ENCODE assay signal across 8 cellular contexts in the genomic region with DNA sequence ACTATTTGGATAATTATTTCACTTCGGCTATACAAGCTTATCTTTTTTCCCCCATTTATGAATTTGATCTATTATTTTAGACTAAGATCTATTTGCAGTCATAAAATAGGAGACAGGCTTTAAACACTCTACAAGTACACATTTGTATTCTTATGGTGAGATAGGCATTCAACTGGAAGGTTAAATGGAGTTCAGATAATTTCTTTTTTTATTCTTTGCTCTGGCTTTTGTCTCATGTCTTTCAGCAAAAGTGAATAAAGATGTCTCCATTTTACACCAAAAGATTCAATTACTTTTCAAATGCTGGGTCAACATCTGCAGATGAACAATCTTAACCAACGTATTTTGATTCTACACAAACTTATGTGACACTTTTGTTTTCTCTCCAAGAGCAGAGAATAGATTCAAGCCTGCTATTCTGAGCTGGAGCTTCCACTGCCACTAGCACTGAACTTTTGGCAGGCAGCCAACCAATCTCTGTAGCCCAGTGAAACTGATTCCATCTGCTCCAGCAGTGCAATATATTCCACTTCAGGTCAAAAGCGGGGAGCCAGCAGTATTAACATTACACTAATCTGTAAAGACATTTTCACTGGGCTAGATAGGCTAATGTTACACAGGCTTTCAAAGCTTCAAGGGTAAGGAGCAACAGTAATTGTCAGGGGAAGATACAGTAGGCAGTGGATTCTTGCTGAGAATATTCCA.
DNase-seq lines count a peak whose midpoint lies in the region; ATAC-seq and TF ChIP-seq lines count a peak whose summit lies in the region.

No MANE protein-coding gene starts in this region.

- POLR2A ChIA-PET in AG04450 (lab: Yijun Ruan, JAX) = no interaction called here
- POLR2A ChIA-PET in PC-3 (lab: Charles Lee; ENCODE audit: unreplicated experiment) = no interaction called here

- no peaks in the 10 kb centered on the region for H3K9me3 ChIP-seq in AG04450 (ENCODE audit: control insufficient read depth, insufficient read depth, low read length)
- H3K9me3 ChIP-seq in stomach = no peaks in the 10 kb centered on the region
- no peaks in the 10 kb centered on the region for H3K9me3 ChIP-seq in PC-3 (ENCODE audit: low read length)

- H2AFZ ChIP-seq in PC-3 (ENCODE audit: low read length) = no peak overlapping the region

- H3K79me2 ChIP-seq in PC-3 (ENCODE audit: low read length) = no peaks in the 10 kb centered on the region

- 23 to 32% (median 27%) methylated on average over 3 of the region's 3 CpGs for WGBS in stomach, 5 donors

- TF ChIP-seq EP300 in stomach (IDR thresholded peaks at IDR 0.05) = no peak

- H3K4me3 ChIP-seq in AG04450 (ENCODE audit: low read depth, low read length) = no peak overlapping the region
- no peak overlapping the region for H3K4me3 ChIP-seq in stomach
- H3K4me3 ChIP-seq in PC-3 (ENCODE audit: low read length) = no peak overlapping the region

- no peak for TF ChIP-seq CTCF in AG04450 (IDR thresholded peaks at IDR 0.05; ENCODE audit: low read depth, low read length)
- no peak for TF ChIP-seq CTCF in stomach (IDR thresholded peaks at IDR 0.05)
- no peak for TF ChIP-seq CTCF in PC-3 (conservative IDR thresholded peaks at IDR 0.05; ENCODE audit: low read depth, low read length)

- no peak overlapping the region for H3K4me2 ChIP-seq in PC-3 (ENCODE audit: low read length)

- H3K27me3 ChIP-seq in AG04450 (ENCODE audit: control insufficient read depth, insufficient read depth, low read length) (no peaks in the 10 kb centered on the region), stomach (no peaks in the 10 kb centered on the region), PC-3 (ENCODE audit: low read length) (no peaks in the 10 kb centered on the region)

- CTCF ChIA-PET in AG04450 (lab: Charles Lee) (no interaction called here), PC-3 (lab: Charles Lee) (no interaction called here)

- H3K4me1 ChIP-seq in stomach = peaks cover 4 to 39% (median 18%) of the 10 kb centered on the region in 4 donors
- no peaks in the 10 kb centered on the region for H3K4me1 ChIP-seq in PC-3 (ENCODE audit: insufficient read depth, low read length)

- no peak overlapping the region for H3K9ac ChIP-seq in PC-3 (ENCODE audit: low read length)

- no peaks in the 10 kb centered on the region for H3K36me3 ChIP-seq in stomach
- no peaks in the 10 kb centered on the region for H3K36me3 ChIP-seq in PC-3 (ENCODE audit: low read depth, low read length)

- H3K27ac ChIP-seq in AG04450 (ENCODE audit: low read depth, low read length) (no peak overlapping the region), stomach (no peak overlapping the region), PC-3 (ENCODE audit: low read length) (no peak overlapping the region)

- H3K9me2 ChIP-seq in PC-3 (replicated peaks; ENCODE audit: low read length) = no peaks in the 10 kb centered on the region

- DNase-seq in AG04450 (ENCODE audit: low read depth, low spot score) (peak; percentile 56), NCI-H1092 treated with DMSO at 0.1 percent for 48 hours (lab: John Stamatoyannopoulos, UW) (peak; percentile 95), amniotic epithelial cell (ENCODE audit: low read depth) (peak; percentile 61), hepatic stellate cell (ENCODE audit: low spot score) (peak; percentile 12), stomach (peak; percentile 80), PC-3 (no peak)
- no peak for DNase-seq in central memory CD4-positive, alpha-beta T cell

- TF ChIP-seq POLR2A in stomach (IDR thresholded peaks at IDR 0.05) = no peak

- BruUV-seq in PC-3 (replicated peaks; lab: Mats Ljungman, UMichigan) = no TSS peak

- H4K20me1 ChIP-seq in PC-3 (ENCODE audit: low read length) = no peaks in the 10 kb centered on the region

- ATAC-seq in HG03460 (IDR thresholded peaks at IDR 0.05; ENCODE audit: unreplicated experiment) = no peak
- no peak for ATAC-seq in PC-3

- H3F3A ChIP-seq in PC-3 (ENCODE audit: low read length, unreplicated experiment) = no peaks in the 10 kb centered on the region

- intact Hi-C loops in stomach (cut with DNase I; ENCODE audit: low total_unique reads) (no loop called here), PC-3 (cut with micrococcal nuclease) (loop anchor here (10.0 kb wide), 1 partner anchor 76 kb away; no protein-coding TSS in a partner anchor)

Comparison
In these comparisons a context has a peak if more than half of its experiments do, and no peak if none do; other contexts are left out.
1. DNase-seq: peak in AG04450 (single experiment), NCI-H1092 treated with DMSO at 0.1 percent for 48 hours (single experiment), amniotic epithelial cell (single experiment), hepatic stellate cell (single experiment) and stomach (single experiment); none in central memory CD4-positive, alpha-beta T cell (single experiment) and PC-3 (single experiment).